In the genomic region with DNA sequence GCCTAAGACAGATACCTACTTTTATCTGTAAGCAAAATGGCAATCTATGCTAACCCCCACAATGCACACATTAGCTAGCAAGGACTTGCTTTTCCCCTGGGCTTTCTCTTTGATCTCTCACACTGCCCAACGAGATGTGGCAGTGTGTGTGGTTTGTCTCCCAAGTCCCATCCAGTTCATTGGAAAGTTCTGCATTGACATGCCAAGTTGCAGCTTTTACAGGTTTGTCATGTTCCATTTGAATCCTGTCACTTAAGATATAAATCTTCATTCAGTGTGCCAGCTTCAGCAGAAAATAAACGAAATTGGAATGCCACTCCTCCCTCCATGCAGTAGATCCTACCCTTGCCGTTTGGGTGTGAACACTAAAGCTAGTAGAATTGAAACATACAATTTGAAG, we compare ENCODE assay signal across 17 cellular contexts.
DNase-seq lines count a peak whose midpoint lies in the region; ATAC-seq lines count a peak whose summit lies in the region.
"Had no signal": no experiment of that assay in that cellular context is flagged by ENCODE, and none has a peak within 500 bp of the region (broad histone marks: within the 10 kb centered on the region; RNA-seq: fewer than 3 reads in every experiment).

No MANE protein-coding gene starts in this region.

- no peak overlapping the region for H2BK120ac ChIP-seq in trophoblast cell (ENCODE audit: insufficient read depth, low read length, poor library complexity)

- H4K12ac ChIP-seq in trophoblast cell (ENCODE audit: low read depth, low read length), result no peak overlapping the region

- H2AK5ac ChIP-seq in trophoblast cell (ENCODE audit: low read length), result no peak overlapping the region

- H3K18ac ChIP-seq in trophoblast cell (ENCODE audit: low read length), result no peak overlapping the region

- H3K9me3 ChIP-seq in CD4-positive, alpha-beta memory T cell (ENCODE audit: control insufficient read depth in 1 of 2, low read length in 2 of 2), result no peaks in the 10 kb centered on the region
- H3K9me3 ChIP-seq in trophoblast cell (ENCODE audit: insufficient read depth, low read depth, low read length), result no peaks in the 10 kb centered on the region
- H3K9me3 ChIP-seq: breast epithelium, suprapubic skin had no signal

- no peaks in the 10 kb centered on the region for H3K27me3 ChIP-seq in CD4-positive, alpha-beta memory T cell (ENCODE audit: insufficient read depth, low read length)
- no peaks in the 10 kb centered on the region for H3K27me3 ChIP-seq in trophoblast cell (ENCODE audit: insufficient read depth, low read length)
- H3K27me3 ChIP-seq: breast epithelium, foreskin keratinocyte, suprapubic skin had no signal

- H3K4me1 Mint-ChIP-seq in CD4-positive, alpha-beta memory T cell, result peaks cover 66 to 86% (median 76%) of the 10 kb centered on the region in 4 donors
- peaks cover 45% of the 10 kb centered on the region for H3K4me1 Mint-ChIP-seq in central memory CD8-positive, alpha-beta T cell

- peak overlapping the region; percentile 69 for H3K27ac ChIP-seq in CD4-positive, alpha-beta memory T cell (ENCODE audit: low read depth, low read length)
- H3K27ac ChIP-seq in trophoblast cell (ENCODE audit: low read depth, low read length), result no peak overlapping the region
- H3K27ac ChIP-seq: breast epithelium, foreskin keratinocyte, SK-N-MC, suprapubic skin had no signal

- no peak overlapping the region for H3K4ac ChIP-seq in trophoblast cell (ENCODE audit: low read depth, low read length)

- no peak for ATAC-seq in central memory CD8-positive, alpha-beta T cell (replicated peaks; ENCODE audit: extremely low read depth, poor library complexity, severe bottlenecking)
- ATAC-seq in GM21619 (IDR thresholded peaks at IDR 0.05; ENCODE audit: unreplicated experiment) (no peak), GM21737 (IDR thresholded peaks at IDR 0.05; ENCODE audit: unreplicated experiment) (no peak), HG02938 (IDR thresholded peaks at IDR 0.05; ENCODE audit: unreplicated experiment) (no peak)
- ATAC-seq: foreskin keratinocyte had no signal

- no peak overlapping the region for H3K4me2 ChIP-seq in trophoblast cell (ENCODE audit: low read length)

- no CpG with 5 or more reads among the region's 3 CpGs for WGBS in trophoblast cell (ENCODE audit: extremely low coverage, insufficient coverage, insufficient read length)

- no peaks in the 10 kb centered on the region for H3K27me3 Mint-ChIP-seq in CD4-positive, alpha-beta memory T cell
- no peaks in the 10 kb centered on the region for H3K27me3 Mint-ChIP-seq in central memory CD8-positive, alpha-beta T cell

- no peak overlapping the region for H2BK5ac ChIP-seq in trophoblast cell (ENCODE audit: low read depth, low read length, poor library complexity)

- no peak for DNase-seq in CD4-positive, alpha-beta memory T cell
- DNase-seq in NCI-H69 (lab: John Stamatoyannopoulos, UW) (peak; percentile 80), trophoblast cell (no peak), NCI-H1092 treated with DMSO at 0.1 percent for 48 hours (lab: John Stamatoyannopoulos, UW) (no peak)
- DNase-seq in central memory CD8-positive, alpha-beta T cell (ENCODE audit: low spot score in 2 of 2), result no peak
- DNase-seq: activated effector memory CD4-positive, alpha-beta T cell treated with Interleukin-2 at 50 U/mL for 16 hours; effector CD8-positive, alpha-beta T cell; foreskin keratinocyte; KG1; mammary epithelial cell; occipital lobe had no signal

- peak overlapping the region; percentile 11 for H4K91ac ChIP-seq in trophoblast cell (ENCODE audit: low read depth, low read length)

- H3K4me3 Mint-ChIP-seq in CD4-positive, alpha-beta memory T cell, result peak overlapping the region in 7 of 8 donors; percentile 8 to 81 (median 20)
- no peak overlapping the region for H3K4me3 Mint-ChIP-seq in central memory CD8-positive, alpha-beta T cell

- H3K14ac ChIP-seq in trophoblast cell (ENCODE audit: low read length), result no peak overlapping the region

- no peaks in the 10 kb centered on the region for H3K9me3 Mint-ChIP-seq in CD4-positive, alpha-beta memory T cell
- H3K9me3 Mint-ChIP-seq in central memory CD8-positive, alpha-beta T cell, result no peaks in the 10 kb centered on the region

- H3K36me3 ChIP-seq in CD4-positive, alpha-beta memory T cell (ENCODE audit: insufficient read depth, low read length), result no peaks in the 10 kb centered on the region
- no peaks in the 10 kb centered on the region for H3K36me3 ChIP-seq in trophoblast cell (ENCODE audit: control insufficient read depth in 1 of 2, insufficient read depth in 2 of 2, low read length in 2 of 2)
- H3K36me3 ChIP-seq: breast epithelium, suprapubic skin had no signal

- H3K79me1 ChIP-seq in trophoblast cell (ENCODE audit: low read length), result peaks cover 10% of the 10 kb centered on the region

- peak overlapping the region; percentile 91 to 99 (median 94) for H3K27ac Mint-ChIP-seq in CD4-positive, alpha-beta memory T cell
- peak overlapping the region; percentile 65 for H3K27ac Mint-ChIP-seq in central memory CD8-positive, alpha-beta T cell (ENCODE audit: low read depth)

- POLR2A ChIA-PET in CD4-positive, alpha-beta memory T cell (lab: Charles Lee; ENCODE audit: partially characterized antibody), result interaction anchor here (1.2 to 6.3 kb wide), 2 partner anchors 13 to 26 kb away, joined by 4 to 42 read pairs; no protein-coding TSS in a partner anchor

- CTCF ChIA-PET in CD4-positive, alpha-beta memory T cell (lab: Charles Lee; ENCODE audit: partially characterized antibody), result interaction anchor here (0.7 to 2.3 kb wide), 3 partner anchors 14 to 137 kb away, joined by 3 to 5 read pairs (median 3); no protein-coding TSS in a partner anchor

- intact Hi-C loops in CD4-positive, alpha-beta memory T cell (cut with micrococcal nuclease), result no loop called here

- H2AFZ ChIP-seq in trophoblast cell (ENCODE audit: insufficient read depth, low read length, poor library complexity), result no peak overlapping the region

- no peak overlapping the region for H3K4me3 ChIP-seq in CD4-positive, alpha-beta memory T cell (ENCODE audit: low read length in 2 of 2)
- H3K4me3 ChIP-seq in trophoblast cell (ENCODE audit: low read depth, low read length), result no peak overlapping the region
- H3K4me3 ChIP-seq: breast epithelium, SK-N-MC, suprapubic skin had no signal

- peaks cover 92% of the 10 kb centered on the region for H3K4me1 ChIP-seq in CD4-positive, alpha-beta memory T cell (ENCODE audit: insufficient read depth, low read length)
- peaks cover 4 to 13% of the 10 kb centered on the region in 2 experiments for H3K4me1 ChIP-seq in trophoblast cell (ENCODE audit: control insufficient read depth in 1 of 2, insufficient read depth in 2 of 2, low read length in 2 of 2)
- H3K4me1 ChIP-seq: breast epithelium, foreskin keratinocyte had no signal

- no peaks in the 10 kb centered on the region for H3K79me2 ChIP-seq in trophoblast cell (ENCODE audit: control insufficient read depth, insufficient read depth, low read length, poor library complexity)

- H4K8ac ChIP-seq in trophoblast cell (ENCODE audit: low read depth, low read length), result no peak overlapping the region

- H3K9ac ChIP-seq in trophoblast cell (ENCODE audit: low read length), result no peak overlapping the region

- no peak overlapping the region for H3K23ac ChIP-seq in trophoblast cell (ENCODE audit: low read length)

- no peak overlapping the region for H2BK12ac ChIP-seq in trophoblast cell (ENCODE audit: low read length)

- H3K36me3 Mint-ChIP-seq in CD4-positive, alpha-beta memory T cell, result peaks cover 2 to 7% of the 10 kb centered on the region in 2 donors
- H3K36me3 Mint-ChIP-seq in central memory CD8-positive, alpha-beta T cell (ENCODE audit: insufficient read depth), result peaks cover 12% of the 10 kb centered on the region
